8 cellular contexts compared by ENCODE assay signal in the genomic region with DNA sequence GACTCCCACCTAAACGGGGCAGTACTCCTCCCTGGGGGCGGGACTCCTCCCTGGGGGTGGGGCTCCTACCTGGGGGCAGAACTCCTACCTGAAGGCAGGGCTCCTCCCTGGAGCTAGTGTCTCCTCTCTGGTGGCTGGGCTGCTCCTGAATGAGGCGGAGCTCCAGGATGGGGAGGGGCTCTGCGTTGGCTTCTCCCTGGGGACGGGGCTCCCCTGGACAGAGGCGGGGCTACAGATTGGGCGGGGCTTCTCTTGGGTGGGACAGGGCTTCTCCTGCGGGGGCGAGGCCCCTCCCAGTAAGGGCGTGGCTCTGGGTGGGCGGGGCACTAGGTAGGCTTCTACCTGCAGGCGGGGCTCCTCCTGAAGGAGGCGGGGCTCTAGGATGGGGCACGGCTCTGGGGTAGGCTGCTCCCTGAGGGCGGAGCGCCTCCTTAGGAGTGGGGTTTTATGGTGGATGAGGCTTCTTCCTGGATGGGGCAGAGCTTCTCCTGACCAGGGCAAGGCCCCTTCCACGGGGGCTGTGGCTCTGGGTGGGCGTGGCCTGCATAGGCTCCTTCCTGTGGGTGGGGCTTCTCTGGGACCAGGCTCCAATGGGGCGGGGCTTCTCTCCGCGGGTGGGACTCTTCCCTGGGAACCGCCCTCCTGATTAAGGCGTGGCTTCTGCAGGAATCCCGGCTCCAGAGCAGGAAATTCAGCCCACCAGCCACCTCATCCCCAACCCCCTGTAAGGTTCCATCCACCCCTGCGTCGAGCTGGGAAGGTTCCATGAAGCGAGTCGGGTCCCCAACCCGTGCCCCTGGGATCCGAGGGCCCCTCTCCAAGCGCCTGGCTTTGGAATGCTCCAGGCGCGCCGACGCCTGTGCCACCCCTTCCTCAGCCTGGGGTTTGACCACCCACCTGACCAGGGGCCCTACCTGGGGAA. TPM values are rescaled to one million over a fixed set of nuclear protein-coding genes. Genes with fewer than 3 reads are reported as not detected.
DNase-seq lines count a peak whose midpoint lies in the region; ATAC-seq and TF ChIP-seq lines count a peak whose summit lies in the region.
"Had no signal": no experiment of that assay in that cellular context is flagged by ENCODE, and none has a peak within 500 bp of the region (broad histone marks: within the 10 kb centered on the region; RNA-seq: fewer than 3 reads in every experiment).

No MANE protein-coding gene starts in this region.

- H3K9me3 ChIP-seq in HEK293 (ENCODE audit: control insufficient read depth, insufficient read depth, low read depth, low read length): no peaks in the 10 kb centered on the region
- no peaks in the 10 kb centered on the region for H3K9me3 ChIP-seq in SK-N-SH
- H3K9me3 ChIP-seq: tibial artery had no signal

- TF ChIP-seq RAD21 in SK-N-SH (IDR thresholded peaks at IDR 0.05; ENCODE audit: low read length): no peak

- no peaks in the 10 kb centered on the region for H3K79me2 ChIP-seq in SK-N-SH (ENCODE audit: insufficient read depth)

- H3F3A ChIP-seq in SK-N-SH (replicated peaks; ENCODE audit: insufficient read depth): peaks cover 3% of the 10 kb centered on the region

- peaks cover 10% of the 10 kb centered on the region for H3K4me1 Mint-ChIP-seq in activated naive CD8-positive, alpha-beta T cell treated with anti-CD3 and anti-CD28 coated beads for 36 hours

- ATAC-seq in HG03378 (IDR thresholded peaks at IDR 0.05; ENCODE audit: unreplicated experiment): no peak

- CTCF ChIA-PET in HEK293 (lab: Yijun Ruan, JAX): interaction anchor here (0.6 to 1.2 kb wide), 3 partner anchors 60 to 297 kb away, joined by 3 to 5 read pairs (median 4); no protein-coding TSS in a partner anchor
- CTCF ChIA-PET in SK-N-SH (lab: Yijun Ruan, JAX): interaction anchor here (1.4 to 2.4 kb wide), 2 partner anchors 15 to 60 kb away, joined by 6 read pairs; no protein-coding TSS in a partner anchor

- H3K27me3 ChIP-seq in SK-N-SH (ENCODE audit: insufficient read depth) (peaks cover 29% of the 10 kb centered on the region; the same call in 1 of the 2 replicates), kidney epithelial cell (ENCODE audit: control insufficient read depth, insufficient read depth, low read length) (peaks cover 32% of the 10 kb centered on the region)

- no peak overlapping the region for H3K9ac ChIP-seq in SK-N-SH

- H4K20me1 ChIP-seq in SK-N-SH (ENCODE audit: insufficient read depth): no peaks in the 10 kb centered on the region

- peaks cover 4% of the 10 kb centered on the region for H3K4me1 ChIP-seq in HEK293 (ENCODE audit: control insufficient read depth, insufficient read depth, low read length)
- H3K4me1 ChIP-seq in SK-N-SH (ENCODE audit: control insufficient read depth in 1 of 2, insufficient read depth in 2 of 2, low read depth in 1 of 2, low read length in 1 of 2): peaks cover 0 to 3% of the 10 kb centered on the region in 2 experiments; a peak in 2 of 4 replicates

- no peak overlapping the region for H3K27ac Mint-ChIP-seq in activated naive CD8-positive, alpha-beta T cell treated with anti-CD3 and anti-CD28 coated beads for 36 hours

- H2AFZ ChIP-seq in SK-N-SH (ENCODE audit: low read depth): peak overlapping the region; percentile 29; the same call in 1 of the 2 replicates

- no peaks in the 10 kb centered on the region for H3K36me3 Mint-ChIP-seq in activated naive CD8-positive, alpha-beta T cell treated with anti-CD3 and anti-CD28 coated beads for 36 hours

- H3K27ac ChIP-seq in HEK293 (ENCODE audit: extremely low read depth, low read depth, low read length) (peak overlapping the region; percentile 26; the same call in 1 of the 2 replicates), SK-N-SH (ENCODE audit: low read depth in 2 of 2, low read length in 1 of 2) (no peak overlapping the region)
- H3K27ac ChIP-seq: tibial artery had no signal

- no peak for TF ChIP-seq CTCF in HEK293 (tag by site-specific recombination; IDR thresholded peaks at IDR 0.05)
- no peak for TF ChIP-seq CTCF in SK-N-SH (IDR thresholded peaks at IDR 0.05)
- TF ChIP-seq CTCF in kidney epithelial cell (IDR thresholded peaks at IDR 0.05; ENCODE audit: insufficient read depth, low read length, poor library complexity, severe bottlenecking): no peak

- no peaks in the 10 kb centered on the region for H3K9me3 Mint-ChIP-seq in activated naive CD8-positive, alpha-beta T cell treated with anti-CD3 and anti-CD28 coated beads for 36 hours

- H3K4me3 ChIP-seq in HEK293 (ENCODE audit: low read depth, low read length): peak overlapping the region; percentile 40
- peak overlapping the region; percentile 19 to 41; a peak in 2 of 4 replicates for H3K4me3 ChIP-seq in SK-N-SH (ENCODE audit: low read depth in 2 of 2, low read length in 1 of 2)
- H3K4me3 ChIP-seq in kidney epithelial cell (ENCODE audit: low read depth, low read length): peak overlapping the region; percentile 29
- H3K4me3 ChIP-seq: tibial artery had no signal

- H3K9me2 ChIP-seq in SK-N-SH: no peaks in the 10 kb centered on the region

- WGBS in SK-N-SH (ENCODE audit: low lambda C conversion rate): 2% methylated on average over 19 of the region's 35 CpGs

- H3K36me3 ChIP-seq in HEK293 (ENCODE audit: control insufficient read depth in 2 of 2, insufficient read depth in 1 of 2, low read length in 2 of 2) (no peaks in the 10 kb centered on the region), SK-N-SH (replicated peaks in 1 of 2; ENCODE audit: control insufficient read depth in 1 of 2, insufficient read depth in 2 of 2, low read length in 1 of 2) (no peaks in the 10 kb centered on the region), kidney epithelial cell (ENCODE audit: control insufficient read depth, insufficient read depth, low read length) (no peaks in the 10 kb centered on the region)
- H3K36me3 ChIP-seq: tibial artery had no signal

- H3K4me3 Mint-ChIP-seq in activated naive CD8-positive, alpha-beta T cell treated with anti-CD3 and anti-CD28 coated beads for 36 hours: peak overlapping the region; percentile 63

- H3K4me2 ChIP-seq in SK-N-SH: peak overlapping the region; percentile 62; the same call in 1 of the 2 replicates

- DNase-seq in SK-N-SH (peak; percentile 91), kidney epithelial cell (ENCODE audit: low read depth) (no peak), AG08395 (ENCODE audit: low spot score) (no peak)
- DNase-seq in activated naive CD8-positive, alpha-beta T cell treated with anti-CD3 and anti-CD28 coated beads for 36 hours: peak; percentile 77
- DNase-seq in stimulated activated CD4-positive, alpha-beta T cell treated with anti-CD3 and anti-CD28 coated beads, Interleukin-4, amount 100 ng/mL, for 4 hours: peak; percentile 50 to 68

- TF ChIP-seq EP300 in SK-N-SH (IDR thresholded peaks at IDR 0.05; ENCODE audit: borderline replicate concordance in 1 of 2, low read depth in 1 of 2, low read length in 1 of 2): no peak

- POLR2A ChIA-PET in HEK293 (lab: Yijun Ruan, JAX) (interaction anchor here (0.7 to 2.8 kb wide), 7 partner anchors 17 to 112 kb away, joined by 3 to 12 read pairs (median 3); a partner anchor contains a TSS), SK-N-SH (lab: Yijun Ruan, JAX) (interaction anchor here (1.3 kb wide), 1 partner anchor 23 kb away, joined by 3 read pairs; a partner anchor contains a TSS)

- peaks cover 62% of the 10 kb centered on the region for H3K27me3 Mint-ChIP-seq in activated naive CD8-positive, alpha-beta T cell treated with anti-CD3 and anti-CD28 coated beads for 36 hours

TF ChIP-seq in SK-N-SH, 30 proteins besides CTCF, POLR2A, EP300 and RAD21 (continues in another document):
- TF ChIP-seq CHD2 (IDR thresholded peaks at IDR 0.05; ENCODE audit: low read length, partially characterized antibody): no peak
- no peak for TF ChIP-seq FOXM1 (IDR thresholded peaks at IDR 0.05; ENCODE audit: low read depth)
- no peak for TF ChIP-seq GATA2 (CRISPR knock-in tag; IDR thresholded peaks at IDR 0.05)
- TF ChIP-seq, protein P1, sequence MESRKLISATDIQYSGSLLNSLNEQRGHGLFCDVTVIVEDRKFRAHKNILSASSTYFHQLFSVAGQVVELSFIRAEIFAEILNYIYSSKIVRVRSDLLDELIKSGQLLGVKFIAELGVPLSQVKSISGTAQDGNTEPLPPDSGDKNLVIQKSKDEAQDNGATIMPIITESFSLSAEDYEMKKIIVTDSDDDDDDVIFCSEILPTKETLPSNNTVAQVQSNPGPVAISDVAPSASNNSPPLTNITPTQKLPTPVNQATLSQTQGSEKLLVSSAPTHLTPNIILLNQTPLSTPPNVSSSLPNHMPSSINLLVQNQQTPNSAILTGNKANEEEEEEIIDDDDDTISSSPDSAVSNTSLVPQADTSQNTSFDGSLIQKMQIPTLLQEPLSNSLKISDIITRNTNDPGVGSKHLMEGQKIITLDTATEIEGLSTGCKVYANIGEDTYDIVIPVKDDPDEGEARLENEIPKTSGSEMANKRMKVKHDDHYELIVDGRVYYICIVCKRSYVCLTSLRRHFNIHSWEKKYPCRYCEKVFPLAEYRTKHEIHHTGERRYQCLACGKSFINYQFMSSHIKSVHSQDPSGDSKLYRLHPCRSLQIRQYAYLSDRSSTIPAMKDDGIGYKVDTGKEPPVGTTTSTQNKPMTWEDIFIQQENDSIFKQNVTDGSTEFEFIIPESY (IDR thresholded peaks at IDR 0.05; ENCODE audit: borderline replicate concordance, low read depth): no peak

RNA-seq across cellular contexts. Expression of a gene that starts 22.7 kb away (rescaled TPM):
- polyA plus RNA-seq in SK-N-SH (2012; rRNA removed): 659 and 713 TPM in 2 replicates
- polyA plus RNA-seq in SK-N-SH (2012; cell fraction: cytosol; rRNA removed): 317 and 453 TPM in 2 replicates
- polyA plus RNA-seq in SK-N-SH (2012; cell fraction: nucleus; rRNA removed): 442 and 463 TPM in 2 replicates
- 100 to 1,000 TPM; 342 to 350 TPM for total RNA-seq in activated naive CD8-positive, alpha-beta T cell treated with anti-CD3 and anti-CD28 coated beads for 36 hours
- 479 and 548 TPM in 2 replicates for total RNA-seq in kidney epithelial cell

RNA-seq across cellular contexts. Expression of a gene that starts 43.3 kb away (rescaled TPM):
- 28.6 and 42.9 TPM in 2 replicates for polyA plus RNA-seq in SK-N-SH (2012; rRNA removed)
- polyA plus RNA-seq in SK-N-SH (2012; cell fraction: cytosol; rRNA removed): 17.8 and 24.9 TPM in 2 replicates
- 107 and 195 TPM in 2 replicates for polyA plus RNA-seq in SK-N-SH (2012; cell fraction: nucleus; rRNA removed)
- 10 to 100 TPM; 24.4 to 26.1 TPM for total RNA-seq in activated naive CD8-positive, alpha-beta T cell treated with anti-CD3 and anti-CD28 coated beads for 36 hours
- total RNA-seq in kidney epithelial cell: 16.5 and 20.1 TPM in 2 replicates

RNA-seq across cellular contexts. Expression of a gene that starts 49.3 kb away (rescaled TPM):
- 70.3 and 75.3 TPM in 2 replicates for polyA plus RNA-seq in SK-N-SH (2012; rRNA removed)
- 27.2 and 49.1 TPM in 2 replicates for polyA plus RNA-seq in SK-N-SH (2012; cell fraction: cytosol; rRNA removed)
- 185 and 306 TPM in 2 replicates for polyA plus RNA-seq in SK-N-SH (2012; cell fraction: nucleus; rRNA removed)
- total RNA-seq in activated naive CD8-positive, alpha-beta T cell treated with anti-CD3 and anti-CD28 coated beads for 36 hours: 10 to 100 TPM; 75.0 to 82.4 TPM
- 68.7 and 73.5 TPM in 2 replicates for total RNA-seq in kidney epithelial cell

RNA-seq across cellular contexts. Expression of a gene that starts 53.0 kb away (rescaled TPM):
- polyA plus RNA-seq in SK-N-SH (2012; rRNA removed): not detected in 2 replicates
- not detected in 2 replicates for polyA plus RNA-seq in SK-N-SH (2012; cell fraction: cytosol; rRNA removed)
- not detected in 2 replicates for polyA plus RNA-seq in SK-N-SH (2012; cell fraction: nucleus; rRNA removed)
- total RNA-seq in activated naive CD8-positive, alpha-beta T cell treated with anti-CD3 and anti-CD28 coated beads for 36 hours: not detected
- total RNA-seq in kidney epithelial cell: not detected in 2 replicates

Comparison
In these comparisons a context has a peak if more than half of its experiments do, and no peak if none do; other contexts are left out.
1. DNase-seq: peak in SK-N-SH (single experiment), activated naive CD8-positive, alpha-beta T cell treated with anti-CD3 and anti-CD28 coated beads for 36 hours (single experiment) and stimulated activated CD4-positive, alpha-beta T cell treated with anti-CD3 and anti-CD28 coated beads, Interleukin-4, amount 100 ng/mL, for 4 hours (2 of 2); none in kidney epithelial cell (single experiment) and AG08395 (single experiment).
2. Peak in every context shown above with its lines, with median percentiles within 50 percentile points of each other: H3K4me3 ChIP-seq.